ENCODE assay signal across 18 cellular contexts in the genomic region with DNA sequence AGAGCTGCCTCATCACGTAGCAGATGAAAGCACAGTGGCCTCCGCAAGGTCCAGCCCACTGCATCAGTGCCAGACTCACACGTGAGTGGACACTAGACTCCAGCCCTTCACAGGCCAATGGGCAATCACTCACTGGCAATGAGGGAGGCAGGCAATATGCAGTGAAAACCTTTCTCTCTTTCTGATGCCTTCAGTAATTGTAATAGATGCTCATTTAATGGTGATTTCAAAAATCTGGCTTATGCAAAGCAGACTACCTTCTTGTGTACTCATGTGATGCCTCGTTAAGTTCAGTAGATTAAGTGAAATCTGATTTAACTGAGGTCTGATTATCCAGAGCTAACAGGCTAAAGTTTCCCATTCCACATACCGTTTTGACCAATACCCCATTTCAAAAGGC.
DNase-seq lines count a peak whose midpoint lies in the region; ATAC-seq, FAIRE-seq and TF ChIP-seq lines count a peak whose summit lies in the region.
"Had no signal": no experiment of that assay in that cellular context is flagged by ENCODE, and none has a peak within 500 bp of the region (broad histone marks: within the 10 kb centered on the region; RNA-seq: fewer than 3 reads in every experiment).

No MANE protein-coding gene starts in this region.

- H3K4me3 Mint-ChIP-seq in nephron, result no peak overlapping the region
- H3K4me3 Mint-ChIP-seq: CD4-positive, alpha-beta T cell; H9 had no signal

- no peaks in the 10 kb centered on the region for H3K36me3 Mint-ChIP-seq in nephron (ENCODE audit: low read depth)

- H3K4me3 ChIP-seq in HEK293 (ENCODE audit: low read depth, low read length) (no peak overlapping the region), H1 (ENCODE audit: extremely low read depth in 1 of 4, insufficient read depth in 2 of 4, low read depth in 3 of 4, low read length in 4 of 4) (no peak overlapping the region)
- H3K4me3 ChIP-seq: K562 had no signal

- peaks cover 0 to 2% (median 0%) of the 10 kb centered on the region in 4 experiments; a peak in 1 of 7 replicates for H3K27me3 ChIP-seq in H1 (replicated peaks in 1 of 4; ENCODE audit: control insufficient read depth in 3 of 4, extremely low read depth in 1 of 4, insufficient read depth in 3 of 4, low read length in 3 of 4)

- no peaks in the 10 kb centered on the region for H3K79me1 ChIP-seq in H1 (ENCODE audit: low read depth, low read length)

- TF ChIP-seq POLR2A in H1 (IDR thresholded peaks at IDR 0.05; ENCODE audit: control extremely low read depth in 1 of 2, low read depth in 2 of 2, low read length in 2 of 2), result no peak

- H3K4ac ChIP-seq in H1 (replicated peaks; ENCODE audit: insufficient read length, low read depth, low read length), result no peak overlapping the region

- peaks cover 67% of the 10 kb centered on the region for H3K4me1 Mint-ChIP-seq in nephron

- no peaks in the 10 kb centered on the region for H3K9me3 Mint-ChIP-seq in nephron
- H3K9me3 Mint-ChIP-seq: H9 had no signal

- no peak overlapping the region for H3K23ac ChIP-seq in H1 (ENCODE audit: insufficient read length)

- 96% methylated on average over 5 of the region's 5 CpGs; no CpG with 5 or more reads in 1 of the 2 experiments for WGBS in H1 (ENCODE audit: extremely low coverage in 1 of 2, insufficient coverage in 1 of 2, insufficient read length in 1 of 2, insufficient replicate concordance in 2 of 2, low coverage in 1 of 2, low lambda C conversion rate in 2 of 2, missing lambda C conversion rate in 1 of 2), 2 experiments

- peak overlapping the region; percentile 91; the same call in 1 of the 2 replicates for H2BK12ac ChIP-seq in H1 (ENCODE audit: low read depth, low read length)

- no peak overlapping the region for H2BK5ac ChIP-seq in H1 (ENCODE audit: low read depth, low read length)

- H3K4me1 ChIP-seq in HEK293 (ENCODE audit: control insufficient read depth, insufficient read depth, low read length) (peaks cover 20% of the 10 kb centered on the region), H1 (replicated peaks in 1 of 4; ENCODE audit: control insufficient read depth in 3 of 4, insufficient read depth in 4 of 4, low read length in 3 of 4) (peaks cover 0 to 9% (median 7%) of the 10 kb centered on the region in 4 experiments; a peak in 6 of 7 replicates)

- H2BK120ac ChIP-seq in H1 (replicated peaks; ENCODE audit: low read depth, low read length), result peak overlapping the region; percentile 27

- no peaks in the 10 kb centered on the region for H3K79me2 ChIP-seq in H1 (ENCODE audit: control insufficient read depth in 1 of 2, insufficient read depth in 2 of 2, low read length in 2 of 2)

- peak overlapping the region; percentile 23 for H4K91ac ChIP-seq in H1 (replicated peaks; ENCODE audit: insufficient read length, low read length)

- H3K27me3 Mint-ChIP-seq in nephron (ENCODE audit: low read depth), result peaks cover 15% of the 10 kb centered on the region

- H3K18ac ChIP-seq in H1 (ENCODE audit: extremely low read depth, low read length), result no peak overlapping the region

- no peak overlapping the region for H3K9ac ChIP-seq in H1 (replicated peaks in 1 of 4; ENCODE audit: extremely low read depth in 1 of 4, low read depth in 3 of 4, low read length in 3 of 4)

- no peak for TF ChIP-seq EP300 in H1 (IDR thresholded peaks at IDR 0.05; ENCODE audit: borderline replicate concordance in 1 of 2, low read depth in 2 of 2, low read length in 2 of 2)

- no peak overlapping the region for H3K14ac ChIP-seq in H1 (ENCODE audit: insufficient read length)

- H4K5ac ChIP-seq in H1 (ENCODE audit: insufficient read length, low read depth, low read length), result no peak overlapping the region

- H3K9me3 ChIP-seq in HEK293 (ENCODE audit: control insufficient read depth, insufficient read depth, low read depth, low read length), result no peaks in the 10 kb centered on the region
- no peaks in the 10 kb centered on the region for H3K9me3 ChIP-seq in H1 (ENCODE audit: insufficient read depth in 2 of 2, low read depth in 1 of 2, low read length in 1 of 2)
- H3K9me3 ChIP-seq: Caco-2 had no signal

- ATAC-seq in HG02840 (IDR thresholded peaks at IDR 0.05; ENCODE audit: low FRiP score, unreplicated experiment), result no peak
- ATAC-seq: K562 had no signal

- no peak overlapping the region for H3K4me2 ChIP-seq in H1 (ENCODE audit: insufficient read depth in 1 of 2, low read depth in 2 of 2, low read length in 2 of 2)

- CTCF ChIA-PET in HEK293 (lab: Yijun Ruan, JAX), result interaction anchor here (0.9 to 1.2 kb wide), 2 partner anchors 53 to 99 kb away, joined by 3 read pairs; no protein-coding TSS in a partner anchor
- CTCF ChIA-PET in H1 (lab: Charles Lee; ENCODE audit: partially characterized antibody), result no interaction called here

- POLR2A ChIA-PET in HEK293 (lab: Yijun Ruan, JAX) (no interaction called here), H1 (lab: Charles Lee; ENCODE audit: partially characterized antibody) (no interaction called here)

- H4K20me1 ChIP-seq in H1 (replicated peaks in 1 of 2; ENCODE audit: control insufficient read depth in 1 of 2, insufficient read depth in 2 of 2, low read length in 2 of 2), result no peaks in the 10 kb centered on the region

- H3K36me3 ChIP-seq in HEK293 (ENCODE audit: control insufficient read depth in 2 of 2, insufficient read depth in 1 of 2, low read length in 2 of 2) (no peaks in the 10 kb centered on the region), H1 (ENCODE audit: control insufficient read depth in 2 of 4, insufficient read depth in 4 of 4, low read length in 3 of 4) (no peaks in the 10 kb centered on the region)

- H2AFZ ChIP-seq in H1 (ENCODE audit: low read length), result no peak overlapping the region

- no peak for FAIRE-seq in H1 (lab: Jason Lieb, UNC)
- FAIRE-seq: A204.1, D721Med, G401.6, GM12891, K562 had no signal

- H2AK5ac ChIP-seq in H1 (ENCODE audit: low read depth, low read length), result no peak overlapping the region; the same call in 1 of the 2 replicates

- H3K27ac Mint-ChIP-seq in nephron, result peak overlapping the region in 2 of 3 experiments; percentile 25 to 98
- H3K27ac Mint-ChIP-seq: CD4-positive, alpha-beta T cell; H9 had no signal

- DNase-seq in H1 (ENCODE audit: low read depth in 1 of 2, low spot score in 2 of 2) (no peak), activated T-cell treated with anti-CD3 and anti-CD28 coated beads for 4 hours (no peak), SKM-1 treated with dmso at 0.1 percent for 144 hours (lab: John Stamatoyannopoulos, UW; ENCODE audit: unreplicated experiment) (no peak)
- DNase-seq in activated naive CD4-positive, alpha-beta T cell (lab: John Stamatoyannopoulos, UW), result no peak
- DNase-seq: AML-193; Caco-2; CD4-positive, alpha-beta T cell; GOT3; H9 had no signal

- no peak overlapping the region for H4K8ac ChIP-seq in H1 (ENCODE audit: extremely low read depth, insufficient read depth, low read length)

- no peak overlapping the region for H3K56ac ChIP-seq in H1 (replicated peaks; ENCODE audit: insufficient read length, low read depth, low read length)

- TF ChIP-seq CTCF in HEK293 (tag by site-specific recombination; IDR thresholded peaks at IDR 0.05) (no peak), H1 (IDR thresholded peaks at IDR 0.05; ENCODE audit: control extremely low read depth in 1 of 3, insufficient read depth in 1 of 3, low read depth in 1 of 3, low read length in 3 of 3) (no peak), nephron (IDR thresholded peaks at IDR 0.05; ENCODE audit: unreplicated experiment in 3 of 3) (no peak)

- H2BK20ac ChIP-seq in H1 (ENCODE audit: low read length), result no peak overlapping the region

- H2BK15ac ChIP-seq in H1 (ENCODE audit: low read length), result 0 out of 2 replicates have a peak overlapping the region, but pooled peaks have one; percentile 20

- H3K23me2 ChIP-seq in H1 (ENCODE audit: low read depth, low read length), result peaks cover 1% of the 10 kb centered on the region; the same call in 1 of the 2 replicates

- TF ChIP-seq RAD21 in H1 (IDR thresholded peaks at IDR 0.05 in 1 of 2, conservative IDR thresholded peaks at IDR 0.05 in 1 of 2; ENCODE audit: low read depth in 2 of 2, low read length in 2 of 2), result no peak

- no peak overlapping the region for H3K27ac ChIP-seq in HEK293 (ENCODE audit: extremely low read depth, low read depth, low read length)
- no peak overlapping the region for H3K27ac ChIP-seq in H1 (ENCODE audit: low read depth, low read length)
- H3K27ac ChIP-seq: C4-2B had no signal

TF ChIP-seq in HEK293, 187 proteins besides CTCF, POLR2A, EP300 and RAD21 (continues in another document):
- TF ChIP-seq, protein P1, sequence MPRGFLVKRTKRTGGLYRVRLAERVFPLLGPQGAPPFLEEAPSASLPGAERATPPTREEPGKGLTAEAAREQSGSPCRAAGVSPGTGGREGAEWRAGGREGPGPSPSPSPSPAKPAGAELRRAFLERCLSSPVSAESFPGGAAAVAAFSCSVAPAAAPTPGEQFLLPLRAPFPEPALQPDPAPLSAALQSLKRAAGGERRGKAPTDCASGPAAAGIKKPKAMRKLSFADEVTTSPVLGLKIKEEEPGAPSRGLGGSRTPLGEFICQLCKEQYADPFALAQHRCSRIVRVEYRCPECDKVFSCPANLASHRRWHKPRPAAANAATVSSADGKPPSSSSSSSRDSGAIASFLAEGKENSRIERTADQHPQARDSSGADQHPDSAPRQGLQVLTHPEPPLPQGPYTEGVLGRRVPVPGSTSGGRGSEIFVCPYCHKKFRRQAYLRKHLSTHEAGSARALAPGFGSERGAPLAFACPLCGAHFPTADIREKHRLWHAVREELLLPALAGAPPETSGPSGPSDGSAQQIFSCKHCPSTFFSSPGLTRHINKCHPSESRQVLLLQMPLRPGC (tag by site-specific recombination; IDR thresholded peaks at IDR 0.05), result no peak
- peak; percentile 95 for TF ChIP-seq ZNF664 (tag by site-specific recombination; IDR thresholded peaks at IDR 0.05)

TF ChIP-seq in H1, 55 proteins besides CTCF, POLR2A, EP300 and RAD21 (continues in another document):
- no peak for TF ChIP-seq ZNF274 (IDR thresholded peaks at IDR 0.05; ENCODE audit: borderline replicate concordance, extremely low read depth, low read length)
- no peak for TF ChIP-seq HDAC6 (IDR thresholded peaks at IDR 0.05; ENCODE audit: low read depth, low read length)
- TF ChIP-seq, protein P2, sequence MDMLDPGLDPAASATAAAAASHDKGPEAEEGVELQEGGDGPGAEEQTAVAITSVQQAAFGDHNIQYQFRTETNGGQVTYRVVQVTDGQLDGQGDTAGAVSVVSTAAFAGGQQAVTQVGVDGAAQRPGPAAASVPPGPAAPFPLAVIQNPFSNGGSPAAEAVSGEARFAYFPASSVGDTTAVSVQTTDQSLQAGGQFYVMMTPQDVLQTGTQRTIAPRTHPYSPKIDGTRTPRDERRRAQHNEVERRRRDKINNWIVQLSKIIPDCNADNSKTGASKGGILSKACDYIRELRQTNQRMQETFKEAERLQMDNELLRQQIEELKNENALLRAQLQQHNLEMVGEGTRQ (IDR thresholded peaks at IDR 0.05; ENCODE audit: low read length), result no peak
- TF ChIP-seq, protein P3, sequence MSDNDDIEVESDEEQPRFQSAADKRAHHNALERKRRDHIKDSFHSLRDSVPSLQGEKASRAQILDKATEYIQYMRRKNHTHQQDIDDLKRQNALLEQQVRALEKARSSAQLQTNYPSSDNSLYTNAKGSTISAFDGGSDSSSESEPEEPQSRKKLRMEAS (IDR thresholded peaks at IDR 0.05), result no peak
- TF ChIP-seq CEBPB (IDR thresholded peaks at IDR 0.05; ENCODE audit: low read depth, low read length), result no peak
- TF ChIP-seq TBP (IDR thresholded peaks at IDR 0.05; ENCODE audit: low read depth, low read length), result no peak
- no peak for TF ChIP-seq NRF1 (IDR thresholded peaks at IDR 0.05; ENCODE audit: low read depth, low read length)
